In genomic region chr3:127569160-127569559, GRCh38 we compare ENCODE assay signal across 19 cellular contexts. TPM values are rescaled to one million over a fixed set of nuclear protein-coding genes. Genes with fewer than 3 reads are reported as not detected.
DNase-seq lines count a peak whose midpoint lies in the region; ATAC-seq and TF ChIP-seq lines count a peak whose summit lies in the region.
"Had no signal": no experiment of that assay in that cellular context is flagged by ENCODE, and none has a peak within 500 bp of the region (broad histone marks: within the 10 kb centered on the region; RNA-seq: fewer than 3 reads in every experiment).

No MANE protein-coding gene starts in this region.

- H3K27me3 ChIP-seq in IMR-90 (ENCODE audit: control insufficient read depth, insufficient read depth, low read length): no peaks in the 10 kb centered on the region
- H3K27me3 ChIP-seq: BE2C had no signal

- H3K27ac Mint-ChIP-seq in activated T-cell treated with anti-CD3 and anti-CD28 coated beads, Interleukin-2, amount 50 U/mL, for 24 hours: peak overlapping the region; percentile 55
- H3K27ac Mint-ChIP-seq in endothelial cell (ENCODE audit: unreplicated experiment): no peak overlapping the region
- H3K27ac Mint-ChIP-seq: CD4-positive, alpha-beta memory T cell; HFFc6 had no signal

- H2BK5ac ChIP-seq in IMR-90 (ENCODE audit: low read depth, low read length, poor library complexity, severe bottlenecking): no peak overlapping the region

- no peak overlapping the region for H4K8ac ChIP-seq in IMR-90 (ENCODE audit: low read depth in 2 of 2, low read length in 2 of 2)

- H2AK9ac ChIP-seq in IMR-90 (replicated peaks; ENCODE audit: low read depth, low read length, poor library complexity): peak overlapping the region; percentile 57

- no peak for TF ChIP-seq POLR2A in IMR-90 (IDR thresholded peaks at IDR 0.05; ENCODE audit: low read depth, low read length)

- no peak overlapping the region for H3K9ac ChIP-seq in IMR-90 (ENCODE audit: low read depth, low read length)

- H3K4me2 ChIP-seq in IMR-90 (ENCODE audit: low read depth, low read length): no peak overlapping the region
- H3K4me2 ChIP-seq: A549 had no signal

- H3K9me1 ChIP-seq in IMR-90 (ENCODE audit: insufficient read depth, low read length): peaks cover 7% of the 10 kb centered on the region; the same call in 1 of the 2 replicates

- ATAC-seq in IMR-90 (ENCODE audit: low read depth) (no peak), HG03521 (IDR thresholded peaks at IDR 0.05; ENCODE audit: unreplicated experiment) (no peak)

- peaks cover 36% of the 10 kb centered on the region for H3K36me3 Mint-ChIP-seq in activated T-cell treated with anti-CD3 and anti-CD28 coated beads, Interleukin-2, amount 50 U/mL, for 24 hours (ENCODE audit: low read depth)
- peaks cover 12% of the 10 kb centered on the region for H3K36me3 Mint-ChIP-seq in endothelial cell (ENCODE audit: low read depth, unreplicated experiment)

- H3K4me3 ChIP-seq in IMR-90 (ENCODE audit: insufficient read depth, low read depth, low read length): no peak overlapping the region
- H3K4me3 ChIP-seq: A549, HAP-1 had no signal

- H3K36me3 ChIP-seq in IMR-90 (ENCODE audit: control insufficient read depth, insufficient read depth, low read length): peaks cover 39% of the 10 kb centered on the region

- TF ChIP-seq CTCF in IMR-90 (conservative IDR thresholded peaks at IDR 0.05; ENCODE audit: low read depth, low read length) (no peak), endothelial cell (IDR thresholded peaks at IDR 0.05; ENCODE audit: unreplicated experiment) (no peak)

- H3K56ac ChIP-seq in IMR-90 (ENCODE audit: extremely low read depth, insufficient read depth, low read length): no peak overlapping the region

- no peak overlapping the region for H2BK15ac ChIP-seq in IMR-90 (ENCODE audit: low read depth, low read length)

- no peak overlapping the region for H3K14ac ChIP-seq in IMR-90 (replicated peaks; ENCODE audit: low read depth, low read length)

- no peak overlapping the region for H3K18ac ChIP-seq in IMR-90 (ENCODE audit: low read depth, low read length)

- H3K27me3 Mint-ChIP-seq in activated T-cell treated with anti-CD3 and anti-CD28 coated beads, Interleukin-2, amount 50 U/mL, for 24 hours: peaks cover 3% of the 10 kb centered on the region
- peaks cover 4% of the 10 kb centered on the region for H3K27me3 Mint-ChIP-seq in endothelial cell (ENCODE audit: unreplicated experiment)
- H3K27me3 Mint-ChIP-seq: CD4-positive, alpha-beta memory T cell had no signal

- H4K91ac ChIP-seq in IMR-90 (ENCODE audit: insufficient read depth, low read depth, low read length): no peak overlapping the region

- H3K23ac ChIP-seq in IMR-90 (ENCODE audit: low read depth, low read length): no peak overlapping the region

- no peak overlapping the region for H3K27ac ChIP-seq in IMR-90 (ENCODE audit: insufficient read depth, low read length)
- H3K27ac ChIP-seq: 22Rv1, A549 had no signal

- no peak overlapping the region for H2AFZ ChIP-seq in IMR-90 (replicated peaks; ENCODE audit: low read length, poor library complexity)

- POLR2A ChIA-PET in IMR-90 (lab: Charles Lee; ENCODE audit: unreplicated experiment): no interaction called here

- WGBS in IMR-90 (ENCODE audit: extremely low coverage in 2 of 2, insufficient read length in 1 of 2), 2 experiments: 100% methylated on average over 1 of the region's 1 CpG; no CpG with 5 or more reads in 1 of the 2 experiments

- no peak overlapping the region for H4K5ac ChIP-seq in IMR-90 (ENCODE audit: low read depth, low read length)

- CTCF ChIA-PET in IMR-90 (lab: Yijun Ruan, JAX): no interaction called here

- no peak overlapping the region for H3K4me3 Mint-ChIP-seq in activated T-cell treated with anti-CD3 and anti-CD28 coated beads, Interleukin-2, amount 50 U/mL, for 24 hours
- H3K4me3 Mint-ChIP-seq in endothelial cell (ENCODE audit: unreplicated experiment): peak overlapping the region; percentile 18
- H3K4me3 Mint-ChIP-seq: CD4-positive, alpha-beta memory T cell; HFFc6 had no signal

- H3K79me1 ChIP-seq in IMR-90 (ENCODE audit: low read depth in 1 of 2, low read length in 2 of 2): 0 out of 4 replicates have a peak, but pooled peaks cover 0 to 2% of the 10 kb centered on the region in 2 experiments

- no peaks in the 10 kb centered on the region for H3K4me1 Mint-ChIP-seq in activated T-cell treated with anti-CD3 and anti-CD28 coated beads, Interleukin-2, amount 50 U/mL, for 24 hours (ENCODE audit: low read depth)
- H3K4me1 Mint-ChIP-seq in endothelial cell (ENCODE audit: unreplicated experiment): no peaks in the 10 kb centered on the region
- H3K4me1 Mint-ChIP-seq: CD4-positive, alpha-beta memory T cell had no signal

- H3K4me1 ChIP-seq in IMR-90 (ENCODE audit: control insufficient read depth, insufficient read depth, low read length): no peaks in the 10 kb centered on the region
- H3K4me1 ChIP-seq: A549, BE2C, HAP-1 had no signal

- no peak overlapping the region for H2BK20ac ChIP-seq in IMR-90 (ENCODE audit: low read depth, low read length)

- peaks cover 2% of the 10 kb centered on the region; the same call in 1 of the 2 replicates for H4K20me1 ChIP-seq in IMR-90 (ENCODE audit: insufficient read depth, low read length)

- BruUV-seq in IMR-90 (replicated peaks; lab: Mats Ljungman, UMichigan): no TSS peak

- no peak for DNase-seq in activated T-cell treated with anti-CD3 and anti-CD28 coated beads, Interleukin-2, amount 50 U/mL, for 24 hours
- no peak for DNase-seq in activated T-cell treated with anti-CD3 and anti-CD28 coated beads, Interleukin-2, amount 50 U/mL, for 48 hours
- DNase-seq in IMR-90: no peak
- DNase-seq in endothelial cell (ENCODE audit: low spot score): no peak
- no peak for DNase-seq in A172 (ENCODE audit: low spot score)
- DNase-seq in NCI-H226: no peak
- DNase-seq: ACHN; AML-193; BE2C; Calu3; CD4-positive, alpha-beta memory T cell; DMS53; GF-D8; GOT3; HFFc6 had no signal

- no peaks in the 10 kb centered on the region for H3K9me3 Mint-ChIP-seq in activated T-cell treated with anti-CD3 and anti-CD28 coated beads, Interleukin-2, amount 50 U/mL, for 24 hours
- H3K9me3 Mint-ChIP-seq in endothelial cell (ENCODE audit: unreplicated experiment): no peaks in the 10 kb centered on the region
- H3K9me3 Mint-ChIP-seq: CD4-positive, alpha-beta memory T cell; HFFc6 had no signal

- intact Hi-C loops in IMR-90 (cut with micrococcal nuclease): no loop called here

- in situ Hi-C loops in IMR-90 (cut with MboI; ENCODE audit: low sequenced_read_pairs): no loop called here

- no peaks in the 10 kb centered on the region for H3K9me3 ChIP-seq in IMR-90 (ENCODE audit: control insufficient read depth, insufficient read depth, low read length)
- H3K9me3 ChIP-seq: A549, BE2C, HAP-1 had no signal

- TF ChIP-seq RAD21 in IMR-90 (IDR thresholded peaks at IDR 0.05; ENCODE audit: low read length): no peak

- no peak overlapping the region for H3K4ac ChIP-seq in IMR-90 (ENCODE audit: low read depth, low read length)

- no peak overlapping the region for H2BK120ac ChIP-seq in IMR-90 (ENCODE audit: low read depth, low read length)

- H2AK5ac ChIP-seq in IMR-90 (ENCODE audit: low read depth, low read length): no peak overlapping the region

- dilution Hi-C loops in IMR-90 (cut with HindIII; ENCODE audit: low sequenced_read_pairs, unreplicated experiment): no loop called here

TF ChIP-seq in IMR-90, 13 proteins besides CTCF, POLR2A, EP300 and RAD21 (continues in another document):
- TF ChIP-seq FOS (IDR thresholded peaks at IDR 0.05; ENCODE audit: low read depth, low read length): no peak
- no peak for TF ChIP-seq NFE2L2 (IDR thresholded peaks at IDR 0.05; ENCODE audit: low read depth, low read length)
- no peak for TF ChIP-seq MAFK (IDR thresholded peaks at IDR 0.05; ENCODE audit: low read depth, low read length)
- no peak for TF ChIP-seq ELK1 (IDR thresholded peaks at IDR 0.05; ENCODE audit: borderline replicate concordance, low read depth, low read length)
- TF ChIP-seq MXI1 (IDR thresholded peaks at IDR 0.05; ENCODE audit: borderline replicate concordance, low read depth, low read length): no peak
- no peak for TF ChIP-seq SMC3 (IDR thresholded peaks at IDR 0.05; ENCODE audit: low read depth, low read length)
- TF ChIP-seq MAZ (IDR thresholded peaks at IDR 0.05; ENCODE audit: borderline replicate concordance, low read depth, low read length): no peak
- TF ChIP-seq RCOR1 (IDR thresholded peaks at IDR 0.05; ENCODE audit: insufficient replicate concordance, low read length): no peak

RNA-seq across cellular contexts. Expression of gene TPRA1, which starts 21.4 kb away (rescaled TPM):
- total RNA-seq in IMR-90 (2012; rRNA removed) (15.3 and 17.9 TPM in 2 replicates), endothelial cell (ENCODE audit: unreplicated experiment) (36.9 TPM)
- 40.1 and 40.3 TPM in 2 replicates for polyA plus RNA-seq in IMR-90 (2012; rRNA removed)
- polyA plus RNA-seq in IMR-90 (2012; cell fraction: cytosol; rRNA removed): 26.3 and 64.4 TPM in 2 replicates
- 39.8 and 124 TPM in 2 replicates for polyA plus RNA-seq in IMR-90 (2012; cell fraction: nucleus; rRNA removed; ENCODE audit: low replicate concordance)
- total RNA-seq in A172 (2014; rRNA removed; shearing (Covaris generic)): 56.0 and 61.8 TPM in 2 replicates

RNA-seq across cellular contexts. Expression of gene MCM2, which starts 29.1 kb away (rescaled TPM):
- 68.0 and 73.8 TPM in 2 replicates for total RNA-seq in IMR-90 (2012; rRNA removed)
- 32.3 and 34.5 TPM in 2 replicates for polyA plus RNA-seq in IMR-90 (2012; rRNA removed)
- polyA plus RNA-seq in IMR-90 (2012; cell fraction: cytosol; rRNA removed): 23.1 and 27.5 TPM in 2 replicates
- 20.7 and 41.8 TPM in 2 replicates for polyA plus RNA-seq in IMR-90 (2012; cell fraction: nucleus; rRNA removed; ENCODE audit: low replicate concordance)
- 27.8 TPM for total RNA-seq in endothelial cell (ENCODE audit: unreplicated experiment)
- 197 and 201 TPM in 2 replicates for total RNA-seq in A172 (2014; rRNA removed; shearing (Covaris generic))

RNA-seq across cellular contexts. Expression of gene PODXL2, which starts 59.8 kb away (rescaled TPM):
- total RNA-seq in IMR-90 (2012; rRNA removed) (1.6 and 1.7 TPM in 2 replicates), endothelial cell (ENCODE audit: unreplicated experiment) (16.4 TPM)
- polyA plus RNA-seq in IMR-90 (2012; rRNA removed): 5.4 and 5.8 TPM in 2 replicates
- 2.9 and 6.6 TPM in 2 replicates for polyA plus RNA-seq in IMR-90 (2012; cell fraction: cytosol; rRNA removed)
- polyA plus RNA-seq in IMR-90 (2012; cell fraction: nucleus; rRNA removed; ENCODE audit: low replicate concordance): 2.4 and 3.5 TPM in 2 replicates
- total RNA-seq in A172 (2014; rRNA removed; shearing (Covaris generic)): 29.6 and 45.8 TPM in 2 replicates
